ENCODE assay signal across 8 cellular contexts in genomic region chr1:169110265-169110664, GRCh38. TPM values are rescaled to one million over a fixed set of nuclear protein-coding genes. Genes with fewer than 3 reads are reported as not detected.
DNase-seq lines count a peak whose midpoint lies in the region; ATAC-seq and TF ChIP-seq lines count a peak whose summit lies in the region.

No MANE protein-coding gene starts in this region.

- WGBS in body of pancreas, 2 donors = 0 to 5% methylated on average over 3 of the region's 3 CpGs
- WGBS in thymus = 5% methylated on average over 3 of the region's 3 CpGs

- H3K27ac ChIP-seq in body of pancreas = peak overlapping the region; percentile 27 to 94 (median 93)
- peak overlapping the region; percentile 91 for H3K27ac ChIP-seq in lower lobe of right lung
- H3K27ac ChIP-seq in thymus (ENCODE audit: low read depth) = peak overlapping the region; percentile 18

- no peak overlapping the region for H3K4me3 ChIP-seq in body of pancreas
- peak overlapping the region; percentile 92 for H3K4me3 ChIP-seq in lower lobe of right lung
- no peak overlapping the region for H3K4me3 ChIP-seq in thymus (ENCODE audit: low read length)

- H3K9me3 ChIP-seq in body of pancreas (no peaks in the 10 kb centered on the region), lower lobe of right lung (no peaks in the 10 kb centered on the region), thymus (ENCODE audit: control insufficient read depth) (no peaks in the 10 kb centered on the region)

- no peak for TF ChIP-seq POLR2A in body of pancreas (IDR thresholded peaks at IDR 0.05)

- H3K36me3 ChIP-seq in body of pancreas (replicated peaks in 1 of 2; ENCODE audit: insufficient read depth in 1 of 2, low read depth in 2 of 2) = no peaks in the 10 kb centered on the region
- peaks cover 32% of the 10 kb centered on the region for H3K36me3 ChIP-seq in lower lobe of right lung
- H3K36me3 ChIP-seq in thymus (ENCODE audit: control insufficient read depth, insufficient read depth) = no peaks in the 10 kb centered on the region

- H3K4me3 Mint-ChIP-seq in T-helper 2 cell treated with Interferon-gamma antibody and Interleukin-4, amounts not matched to agents 5 μg/mL and 100 μg/mL, for 36 hours = peak overlapping the region; percentile 37

- ATAC-seq in body of pancreas (no peak), lower lobe of right lung (no peak), esophagus mucosa (no peak), GM18867 (IDR thresholded peaks at IDR 0.05; ENCODE audit: unreplicated experiment) (no peak)

- H3K36me3 Mint-ChIP-seq in T-helper 2 cell treated with Interferon-gamma antibody and Interleukin-4, amounts not matched to agents 5 μg/mL and 100 μg/mL, for 36 hours (ENCODE audit: low read depth) = peaks cover 14% of the 10 kb centered on the region

- TF ChIP-seq CTCF in body of pancreas (IDR thresholded peaks at IDR 0.05) (no peak), lower lobe of right lung (IDR thresholded peaks at IDR 0.05) (no peak)

- peaks cover 37% of the 10 kb centered on the region for H3K4me1 Mint-ChIP-seq in T-helper 2 cell treated with Interferon-gamma antibody and Interleukin-4, amounts not matched to agents 5 μg/mL and 100 μg/mL, for 36 hours (ENCODE audit: low read depth)

- H3K9me3 Mint-ChIP-seq in T-helper 2 cell treated with Interferon-gamma antibody and Interleukin-4, amounts not matched to agents 5 μg/mL and 100 μg/mL, for 36 hours = no peaks in the 10 kb centered on the region

- DNase-seq in T-helper 2 cell treated with Interferon-gamma antibody and Interleukin-4, amounts not matched to agents 5 μg/mL and 100 μg/mL, for 36 hours (ENCODE audit: low spot score) = no peak
- no peak for DNase-seq in T-helper 2 cell
- peak in 1 of 4 donors; percentile 28 for DNase-seq in body of pancreas
- no peak for DNase-seq in lower lobe of right lung
- no peak for DNase-seq in NK-92 treated with Interleukin-12 subunit alpha and Interleukin-12 subunit beta, amount 100 ng/mL, for 24 hours (lab: John Stamatoyannopoulos, UW)

- no peaks in the 10 kb centered on the region for H3K27me3 ChIP-seq in body of pancreas
- H3K27me3 ChIP-seq in lower lobe of right lung (ENCODE audit: low read depth) = no peaks in the 10 kb centered on the region
- peaks cover 5% of the 10 kb centered on the region for H3K27me3 ChIP-seq in thymus (ENCODE audit: control insufficient read depth, insufficient read depth)

- intact Hi-C loops in body of pancreas (cut with DNase I) = no loop called here
- intact Hi-C loops in lower lobe of right lung (cut with DNase I) = no loop called here

- no peak overlapping the region for H3K27ac Mint-ChIP-seq in T-helper 2 cell treated with Interferon-gamma antibody and Interleukin-4, amounts not matched to agents 5 μg/mL and 100 μg/mL, for 36 hours

- peaks cover 72% of the 10 kb centered on the region for H3K4me1 ChIP-seq in body of pancreas
- peaks cover 60% of the 10 kb centered on the region for H3K4me1 ChIP-seq in lower lobe of right lung
- H3K4me1 ChIP-seq in thymus (ENCODE audit: control insufficient read depth, insufficient read depth, low read length) = peaks cover 9% of the 10 kb centered on the region

- H3K27me3 Mint-ChIP-seq in T-helper 2 cell treated with Interferon-gamma antibody and Interleukin-4, amounts not matched to agents 5 μg/mL and 100 μg/mL, for 36 hours (ENCODE audit: low read depth) = peaks cover 14% of the 10 kb centered on the region

RNA-seq across cellular contexts. Expression of gene ATP1B1, which starts 3.8 kb away (rescaled TPM):
- total RNA-seq in body of pancreas = 100 to 1,000 TPM; 116 to 138 TPM
- total RNA-seq in lower lobe of right lung = 173 TPM
- 41.8 TPM for polyA plus RNA-seq in thymus
- total RNA-seq in esophagus mucosa = 125 TPM

Comparison
In these comparisons a context has a peak if more than half of its experiments do, and no peak if none do; other contexts are left out.
1. H3K27ac ChIP-seq: peak in every context shown above with its lines; median percentile 93 in body of pancreas; 91 in lower lobe of right lung; 18 in thymus.